ENCODE assay signal across 8 cellular contexts in genomic region chr19:38735257-38735686, GRCh38. TPM values are rescaled to one million over a fixed set of nuclear protein-coding genes. Genes with fewer than 3 reads are reported as not detected.
DNase-seq lines count a peak whose midpoint lies in the region; ATAC-seq lines count a peak whose summit lies in the region.

No MANE protein-coding gene starts in this region.

- H3K27me3 Mint-ChIP-seq in activated CD8-positive, alpha-beta T cell treated with anti-CD3 and anti-CD28 coated beads, Interleukin-2, amount 10 ng/mL, durations not matched to agents 7 days and 5 days (ENCODE audit: low read depth), result peaks cover 4% of the 10 kb centered on the region

- DNase-seq in activated T-cell treated with anti-CD3 and anti-CD28 coated beads for 1 hour (ENCODE audit: low read depth), result peak; percentile 24
- DNase-seq in activated T-cell treated with anti-CD3 and anti-CD28 coated beads for 4 hours, result no peak
- DNase-seq in activated CD8-positive, alpha-beta T cell treated with anti-CD3 and anti-CD28 coated beads, Interleukin-2, amount 10 ng/mL, durations not matched to agents 7 days and 5 days, result peak; percentile 64
- peak; percentile 31 for DNase-seq in left ventricle myocardium superior
- DNase-seq in NCI-H128 (lab: John Stamatoyannopoulos, UW; ENCODE audit: unreplicated experiment), result no peak

- H3K4me3 Mint-ChIP-seq in activated CD8-positive, alpha-beta T cell treated with anti-CD3 and anti-CD28 coated beads, Interleukin-2, amount 10 ng/mL, durations not matched to agents 7 days and 5 days, result peak overlapping the region; percentile 79

- intact Hi-C loops in left ventricle myocardium superior (cut with micrococcal nuclease), result no loop called here

- peak overlapping the region; percentile 14 to 90 (median 63) for H3K27ac ChIP-seq in skin epidermis

- peak; percentile 47 for ATAC-seq in activated CD8-positive, alpha-beta T cell treated with anti-CD3 and anti-CD28 coated beads, Interleukin-2, amount 10 ng/mL, durations not matched to agents 7 days and 5 days
- ATAC-seq in left ventricle myocardium superior (no peak), HG02588 (IDR thresholded peaks at IDR 0.05; ENCODE audit: unreplicated experiment) (no peak), HG03521 (IDR thresholded peaks at IDR 0.05; ENCODE audit: unreplicated experiment) (no peak)

- peaks cover 58% of the 10 kb centered on the region for H3K4me1 Mint-ChIP-seq in activated CD8-positive, alpha-beta T cell treated with anti-CD3 and anti-CD28 coated beads, Interleukin-2, amount 10 ng/mL, durations not matched to agents 7 days and 5 days (ENCODE audit: low read depth)

- H3K36me3 Mint-ChIP-seq in activated CD8-positive, alpha-beta T cell treated with anti-CD3 and anti-CD28 coated beads, Interleukin-2, amount 10 ng/mL, durations not matched to agents 7 days and 5 days (ENCODE audit: low read depth), result peaks cover 24% of the 10 kb centered on the region

- POLR2A ChIA-PET in activated CD8-positive, alpha-beta T cell treated with anti-CD3 and anti-CD28 coated beads, Interleukin-2, amount 10 ng/mL, durations not matched to agents 7 days and 5 days (lab: Charles Lee), result interaction anchor here (0.7 to 1.5 kb wide), 6 partner anchors 12 to 117 kb away, joined by 3 to 7 read pairs (median 4); partner anchors contain the start of genes ACTN4 and ECH1

- H3K9me3 Mint-ChIP-seq in activated CD8-positive, alpha-beta T cell treated with anti-CD3 and anti-CD28 coated beads, Interleukin-2, amount 10 ng/mL, durations not matched to agents 7 days and 5 days (ENCODE audit: insufficient read depth), result no peaks in the 10 kb centered on the region

- H3K27ac Mint-ChIP-seq in activated CD8-positive, alpha-beta T cell treated with anti-CD3 and anti-CD28 coated beads, Interleukin-2, amount 10 ng/mL, durations not matched to agents 7 days and 5 days, result peak overlapping the region; percentile 88

- CTCF ChIA-PET in activated CD8-positive, alpha-beta T cell treated with anti-CD3 and anti-CD28 coated beads, Interleukin-2, amount 10 ng/mL, durations not matched to agents 7 days and 5 days (lab: Charles Lee), result interaction anchor here (0.9 to 3.3 kb wide), 7 partner anchors 15 to 332 kb away, joined by 3 to 25 read pairs (median 4); partner anchors contain the start of genes FAM98C, MRPS12 and SARS2

- H3K4me3 ChIP-seq in skin epidermis, result peak overlapping the region in 6 of 7 experiments; percentile 6 to 25 (median 12)

RNA-seq across cellular contexts. Expression of gene CAPN12, which starts 9.0 kb away (rescaled TPM):
- total RNA-seq in activated CD8-positive, alpha-beta T cell treated with anti-CD3 and anti-CD28 coated beads, Interleukin-2, amount 10 ng/mL, durations not matched to agents 7 days and 5 days, result 10 to 100 TPM; 12.2 to 16.2 TPM
- not detected for total RNA-seq in left ventricle myocardium superior

RNA-seq across cellular contexts. Expression of gene LGALS7, which starts 38.0 kb away (rescaled TPM):
- not detected for total RNA-seq in activated CD8-positive, alpha-beta T cell treated with anti-CD3 and anti-CD28 coated beads, Interleukin-2, amount 10 ng/mL, durations not matched to agents 7 days and 5 days
- not detected for total RNA-seq in left ventricle myocardium superior

RNA-seq across cellular contexts. Expression of gene LGALS7B, which starts 53.7 kb away (rescaled TPM):
- total RNA-seq in activated CD8-positive, alpha-beta T cell treated with anti-CD3 and anti-CD28 coated beads, Interleukin-2, amount 10 ng/mL, durations not matched to agents 7 days and 5 days, result not detected
- not detected for total RNA-seq in left ventricle myocardium superior

Comparison
In these comparisons a context has a peak if more than half of its experiments do, and no peak if none do; other contexts are left out.
1. DNase-seq: peak in activated T-cell treated with anti-CD3 and anti-CD28 coated beads for 1 hour (single experiment), activated CD8-positive, alpha-beta T cell treated with anti-CD3 and anti-CD28 coated beads, Interleukin-2, amount 10 ng/mL, durations not matched to agents 7 days and 5 days (single experiment) and left ventricle myocardium superior (single experiment); none in activated T-cell treated with anti-CD3 and anti-CD28 coated beads for 4 hours (single experiment) and NCI-H128 (single experiment).
2. RNA of gene CAPN12, which starts 9.0 kb away (total RNA-seq): 12.2 to 16.2 TPM in activated CD8-positive, alpha-beta T cell treated with anti-CD3 and anti-CD28 coated beads, Interleukin-2, amount 10 ng/mL, durations not matched to agents 7 days and 5 days; not detected in left ventricle myocardium superior (single experiment); every median in the first group is over 10 times any median in the second.